In the genomic region with DNA sequence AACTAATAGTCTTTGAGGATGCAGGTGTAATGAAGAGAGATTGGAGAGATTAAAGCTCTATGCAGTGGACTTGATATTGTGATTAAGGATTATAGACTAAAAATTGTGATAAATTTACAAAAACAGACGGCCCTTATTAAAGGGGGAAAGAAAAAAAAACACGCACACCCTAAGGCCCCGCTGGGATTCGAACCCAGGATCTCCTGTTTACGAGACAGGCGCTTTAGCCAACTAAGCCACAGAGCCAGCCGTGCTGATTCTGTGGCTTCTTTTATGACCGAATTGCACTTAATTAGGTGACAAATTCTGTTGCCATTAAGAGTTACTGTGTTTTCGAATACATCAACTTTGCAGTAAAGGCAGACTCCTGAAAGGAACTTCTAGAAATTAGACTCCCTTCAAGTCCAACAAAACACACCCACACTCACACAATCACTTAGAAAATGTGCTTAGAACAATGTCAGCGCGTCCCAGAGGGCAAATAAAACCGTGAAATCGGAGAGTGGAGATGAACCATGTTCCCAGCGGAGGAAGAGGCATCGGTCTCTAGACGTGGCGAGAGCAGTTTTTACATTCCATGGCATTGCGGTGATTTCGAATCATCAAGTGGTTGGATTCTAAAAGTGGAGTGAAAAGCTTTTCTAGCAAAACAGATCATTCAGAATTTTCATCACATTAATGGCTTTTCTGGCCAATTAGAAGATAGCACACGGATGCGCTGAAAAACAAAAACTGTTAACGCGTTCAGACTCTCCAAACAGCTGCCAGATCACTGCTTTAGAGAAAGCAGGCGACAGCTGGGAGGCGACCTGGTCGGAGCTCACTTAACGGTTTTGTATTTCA, we compare ENCODE assay signal across 8 cellular contexts.
A peak's percentile ranks its signal among the peaks of the same experiment; 100 is the strongest.
DNase-seq lines count a peak whose midpoint lies in the region; ATAC-seq and TF ChIP-seq lines count a peak whose summit lies in the region.

No MANE protein-coding gene starts in this region.

- H3K9me2 ChIP-seq in OCI-LY1 (ENCODE audit: low read depth, low read length) = no peaks in the 10 kb centered on the region

- peak; percentile 69 for DNase-seq in DMS153 (lab: John Stamatoyannopoulos, UW)
- peak in 1 of 2 experiments; percentile 71 for DNase-seq in HL-60 (ENCODE audit: low read depth in 1 of 2, low spot score in 1 of 2)
- peak; percentile 57 for DNase-seq in activated naive CD4-positive, alpha-beta T cell treated with anti-CD3 and anti-CD28 coated beads, Interleukin-2, amount 50 U/mL, for 16 hours
- no peak for DNase-seq in right atrium auricular region (ENCODE audit: low spot score)
- no peak for DNase-seq in gastrocnemius medialis

- in situ Hi-C loops in gastrocnemius medialis (cut with MboI; ENCODE audit: low sequenced_read_pairs in 4 of 4) = no loop called here

- no peak for TF ChIP-seq CTCF in HL-60 (IDR thresholded peaks at IDR 0.05; ENCODE audit: insufficient read depth, low read length)
- TF ChIP-seq CTCF in OCI-LY1 (IDR thresholded peaks at IDR 0.05; ENCODE audit: low read length) = no peak
- TF ChIP-seq CTCF in right atrium auricular region (IDR thresholded peaks at IDR 0.05) = no peak
- TF ChIP-seq CTCF in gastrocnemius medialis (IDR thresholded peaks at IDR 0.05 in 4 of 5, conservative IDR thresholded peaks at IDR 0.05 in 1 of 5) = no peak

- no peaks in the 10 kb centered on the region for H4K20me1 ChIP-seq in OCI-LY1 (ENCODE audit: insufficient read depth, low read length)

- H3K9ac ChIP-seq in OCI-LY1 (ENCODE audit: low read length) = peak overlapping the region; percentile 64

- no peaks in the 10 kb centered on the region for H3K79me2 ChIP-seq in OCI-LY1 (ENCODE audit: insufficient read depth, low read length)

- no peak overlapping the region for H3K27ac ChIP-seq in HL-60 (replicated peaks)
- no peak overlapping the region for H3K27ac ChIP-seq in OCI-LY1 (ENCODE audit: low read depth, low read length, poor library complexity, severe bottlenecking)
- peak overlapping the region in 1 of 2 donors; percentile 47 for H3K27ac ChIP-seq in right atrium auricular region
- no peak overlapping the region for H3K27ac ChIP-seq in gastrocnemius medialis

- H3K4me3 ChIP-seq in HL-60 (replicated peaks; ENCODE audit: insufficient read depth, low read length) = peak overlapping the region; percentile 42
- peak overlapping the region; percentile 74 for H3K4me3 ChIP-seq in OCI-LY1 (ENCODE audit: low read depth, low read length, poor library complexity, severe bottlenecking)
- peak overlapping the region; percentile 35 to 41 for H3K4me3 ChIP-seq in right atrium auricular region
- peak overlapping the region; percentile 24 to 39 (median 32) for H3K4me3 ChIP-seq in gastrocnemius medialis

- no peak for TF ChIP-seq POLR2A in gastrocnemius medialis (IDR thresholded peaks at IDR 0.05)

- H3K4me2 ChIP-seq in OCI-LY1 (ENCODE audit: low read length) = peak overlapping the region; percentile 83

- no peaks in the 10 kb centered on the region for H3K36me3 ChIP-seq in OCI-LY1 (ENCODE audit: insufficient read depth, low read length)
- no peaks in the 10 kb centered on the region for H3K36me3 ChIP-seq in right atrium auricular region
- H3K36me3 ChIP-seq in gastrocnemius medialis = no peaks in the 10 kb centered on the region

- H3K27me3 ChIP-seq in HL-60 (ENCODE audit: insufficient read depth, poor library complexity, severe bottlenecking) (no peaks in the 10 kb centered on the region), OCI-LY1 (ENCODE audit: insufficient read depth, low read length) (no peaks in the 10 kb centered on the region), right atrium auricular region (no peaks in the 10 kb centered on the region), gastrocnemius medialis (peaks cover 17 to 22% (median 20%) of the 10 kb centered on the region in 3 donors)

- H3K4me1 ChIP-seq in OCI-LY1 (ENCODE audit: insufficient read depth, low read length, severe bottlenecking) (peaks cover 10% of the 10 kb centered on the region), right atrium auricular region (no peaks in the 10 kb centered on the region), gastrocnemius medialis (no peaks in the 10 kb centered on the region)

- intact Hi-C loops in gastrocnemius medialis (cut with DNase I; ENCODE audit: low total_unique reads) = no loop called here

- H3K9me3 ChIP-seq in OCI-LY1 (ENCODE audit: low read length) (no peaks in the 10 kb centered on the region), right atrium auricular region (no peaks in the 10 kb centered on the region), gastrocnemius medialis (no peaks in the 10 kb centered on the region)

- H3F3A ChIP-seq in OCI-LY1 (ENCODE audit: insufficient read depth, low read length) = no peaks in the 10 kb centered on the region

- ATAC-seq in gastrocnemius medialis = no peak
- no peak for ATAC-seq in GM18861 (IDR thresholded peaks at IDR 0.05; ENCODE audit: unreplicated experiment)
- no peak for ATAC-seq in GM21786 (IDR thresholded peaks at IDR 0.05; ENCODE audit: unreplicated experiment)

- H2AFZ ChIP-seq in OCI-LY1 (ENCODE audit: low read length) = peak overlapping the region; percentile 96

Comparison
In these comparisons a context has a peak if more than half of its experiments do, and no peak if none do; other contexts are left out.
1. DNase-seq: peak in DMS153 (single experiment) and activated naive CD4-positive, alpha-beta T cell treated with anti-CD3 and anti-CD28 coated beads, Interleukin-2, amount 50 U/mL, for 16 hours (single experiment); none in right atrium auricular region (single experiment) and gastrocnemius medialis (0 of 2).
2. Peak in every context shown above with its lines, with median percentiles within 50 percentile points of each other: H3K4me3 ChIP-seq.